ENCODE assay signal across 8 cellular contexts in the genomic region with DNA sequence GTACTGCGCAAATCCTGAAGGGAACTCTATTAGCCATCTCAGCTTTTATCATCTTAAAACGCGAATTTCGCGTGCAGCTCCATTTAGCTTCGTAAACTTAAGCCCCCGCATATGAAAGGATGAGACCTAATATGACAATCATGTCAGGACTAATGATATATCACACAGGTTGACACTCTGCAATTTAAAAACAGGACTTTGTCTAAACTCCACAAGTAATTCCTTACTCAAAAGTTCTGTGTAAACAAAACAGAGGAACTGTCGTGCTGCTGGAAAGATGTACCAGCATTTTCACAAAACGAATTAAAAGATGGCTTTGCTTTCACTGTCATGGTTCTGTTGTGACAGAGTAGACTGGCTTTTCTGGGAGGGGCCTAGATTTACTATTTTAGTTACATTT. TPM values are rescaled to one million over a fixed set of nuclear protein-coding genes. Genes with fewer than 3 reads are reported as not detected.
A peak's percentile ranks its signal among the peaks of the same experiment; 100 is the strongest.
DNase-seq lines count a peak whose midpoint lies in the region; ATAC-seq and TF ChIP-seq lines count a peak whose summit lies in the region.

No MANE protein-coding gene starts in this region.

- no peaks in the 10 kb centered on the region for H3K36me3 Mint-ChIP-seq in activated naive CD4-positive, alpha-beta T cell treated with anti-CD3 and anti-CD28 coated beads, Interleukin-2, amount 50 U/mL, for 24 hours

- WGBS in right lobe of liver (ENCODE audit: insufficient coverage, low coverage, low lambda C conversion rate, missing lambda C conversion rate) = 64% methylated on average over 9 of the region's 9 CpGs
- WGBS in transverse colon (ENCODE audit: low coverage in 1 of 2), 2 donors = 40 to 46% methylated on average over 9 of the region's 9 CpGs

- H3K9me3 Mint-ChIP-seq in activated naive CD4-positive, alpha-beta T cell treated with anti-CD3 and anti-CD28 coated beads, Interleukin-2, amount 50 U/mL, for 24 hours = no peaks in the 10 kb centered on the region

- H3K27me3 ChIP-seq in right lobe of liver (no peaks in the 10 kb centered on the region), transverse colon (no peaks in the 10 kb centered on the region)

- TF ChIP-seq CTCF in astrocyte of the cerebellum (IDR thresholded peaks at IDR 0.05; ENCODE audit: low read depth, low read length, missing control alignments) (no peak), right lobe of liver (IDR thresholded peaks at IDR 0.05) (peak in 1 of 4 donors; percentile 12), transverse colon (IDR thresholded peaks at IDR 0.05) (peak in 1 of 5 experiments; percentile 33)

- H3K4me1 ChIP-seq in right lobe of liver = peaks cover 0 to 9% (median 4%) of the 10 kb centered on the region in 4 donors
- peaks cover 3 to 24% (median 17%) of the 10 kb centered on the region in 4 donors for H3K4me1 ChIP-seq in transverse colon

- no peaks in the 10 kb centered on the region for H3K9me3 ChIP-seq in right lobe of liver
- no peaks in the 10 kb centered on the region for H3K9me3 ChIP-seq in transverse colon

- peak overlapping the region; percentile 86 for H3K4me3 Mint-ChIP-seq in activated naive CD4-positive, alpha-beta T cell treated with anti-CD3 and anti-CD28 coated beads, Interleukin-2, amount 50 U/mL, for 24 hours

- H3K27me3 Mint-ChIP-seq in activated naive CD4-positive, alpha-beta T cell treated with anti-CD3 and anti-CD28 coated beads, Interleukin-2, amount 50 U/mL, for 24 hours = peaks cover 21% of the 10 kb centered on the region

- no peak for ATAC-seq in right lobe of liver
- ATAC-seq in GM19467 (IDR thresholded peaks at IDR 0.05; ENCODE audit: unreplicated experiment) = no peak
- no peak for ATAC-seq in HG02884 (IDR thresholded peaks at IDR 0.05; ENCODE audit: unreplicated experiment)

- in situ Hi-C loops in astrocyte of the cerebellum (cut with HindIII; ENCODE audit: low sequenced_read_pairs) (no loop called here), transverse colon (cut with MboI; ENCODE audit: low pct_ligation_motif_present in 1 of 4, low pct_unique_long_range_greater_than_20kb in 1 of 4, low sequenced_read_pairs in 3 of 4) (no loop called here)

- peak overlapping the region; percentile 74 for H3K4me3 ChIP-seq in astrocyte of the cerebellum (ENCODE audit: low read depth, low read length)
- H3K4me3 ChIP-seq in right lobe of liver = peak overlapping the region; percentile 67 to 77 (median 77)
- H3K4me3 ChIP-seq in transverse colon = peak overlapping the region; percentile 73 to 93 (median 78)

- peak overlapping the region; percentile 38 for H3K27ac Mint-ChIP-seq in activated naive CD4-positive, alpha-beta T cell treated with anti-CD3 and anti-CD28 coated beads, Interleukin-2, amount 50 U/mL, for 24 hours

- H3K27ac ChIP-seq in right lobe of liver (peak overlapping the region in 1 of 3 donors; percentile 92), transverse colon (peak overlapping the region; percentile 95 to 97 (median 96))

- TF ChIP-seq EP300 in transverse colon (IDR thresholded peaks at IDR 0.05; ENCODE audit: low read depth) = no peak

- no peak for TF ChIP-seq POLR2A in right lobe of liver (IDR thresholded peaks at IDR 0.05)
- TF ChIP-seq POLR2A in transverse colon (IDR thresholded peaks at IDR 0.05) = no peak

- no peak for DNase-seq in activated naive CD4-positive, alpha-beta T cell (lab: John Stamatoyannopoulos, UW)
- DNase-seq in astrocyte of the cerebellum (ENCODE audit: low read depth) (no peak), right lobe of liver (no peak), transverse colon (no peak)
- DNase-seq in effector CD4-positive, alpha-beta T cell = no peak

- intact Hi-C loops in right lobe of liver (cut with DNase I) = no loop called here
- intact Hi-C loops in transverse colon (cut with DNase I; ENCODE audit: low total_unique reads) = loop anchor here (10.0 kb wide), 1 partner anchor 1084 kb away; no protein-coding TSS in a partner anchor

- H3K36me3 ChIP-seq in right lobe of liver = no peaks in the 10 kb centered on the region
- H3K36me3 ChIP-seq in transverse colon = peaks cover 0 to 1% (median 0%) of the 10 kb centered on the region in 4 donors

- peaks cover 20% of the 10 kb centered on the region for H3K4me1 Mint-ChIP-seq in activated naive CD4-positive, alpha-beta T cell treated with anti-CD3 and anti-CD28 coated beads, Interleukin-2, amount 50 U/mL, for 24 hours

RNA-seq across cellular contexts. Expression of gene LACC1, which starts 0.7 kb away (rescaled TPM):
- total RNA-seq in right lobe of liver (1 to 10 TPM; 2.7 to 8.4 (median 4.5) TPM), transverse colon (10 to 100 TPM in 3 of 4 donors, 1 to 10 TPM in 1; 5.6 to 16.1 (median 11.8) TPM)

RNA-seq across cellular contexts. Expression of gene CCDC122, which starts 0.9 kb away (rescaled TPM):
- total RNA-seq in right lobe of liver = 1 to 10 TPM; 1.7 to 4.9 (median 3.1) TPM
- total RNA-seq in transverse colon = 1 to 10 TPM in 2 of 4 donors, under 1 TPM in 1, not detected in 1; 0.60 to 9.5 (median 5.6) TPM
